2 cellular contexts compared by ENCODE assay signal in the genomic region with DNA sequence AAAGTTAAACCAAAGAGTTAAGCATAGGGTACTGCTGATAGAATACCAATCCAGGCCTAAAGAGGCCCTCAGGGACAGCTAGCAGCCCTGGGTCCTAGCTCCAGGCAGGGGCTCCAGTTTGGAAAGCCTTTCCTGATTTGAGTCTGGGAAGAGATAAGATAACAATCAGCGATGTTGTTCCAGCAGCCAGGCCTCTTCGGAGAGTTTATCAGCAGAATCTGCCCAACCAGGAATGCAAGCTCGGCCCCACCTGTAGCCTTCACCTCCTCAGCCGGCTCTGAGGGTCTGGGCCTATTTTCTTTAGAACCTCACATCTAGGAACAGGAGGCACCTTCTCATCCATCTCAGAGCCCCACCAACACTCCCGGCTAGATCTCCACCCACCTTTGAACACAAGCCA.
A peak's percentile ranks its signal among the peaks of the same experiment; 100 is the strongest.
TF ChIP-seq lines count a peak whose summit lies in the region.

No MANE protein-coding gene starts in this region.

TF ChIP-seq in IMR-90, 13 proteins besides CTCF, POLR2A, EP300 and RAD21:
- TF ChIP-seq RCOR1 (IDR thresholded peaks at IDR 0.05; ENCODE audit: insufficient replicate concordance, low read length) (no peak), MAFK (IDR thresholded peaks at IDR 0.05; ENCODE audit: low read depth, low read length) (no peak), MAZ (IDR thresholded peaks at IDR 0.05; ENCODE audit: borderline replicate concordance, low read depth, low read length) (no peak), FOS (IDR thresholded peaks at IDR 0.05; ENCODE audit: low read depth, low read length) (no peak), SMC3 (IDR thresholded peaks at IDR 0.05; ENCODE audit: low read depth, low read length) (no peak), MXI1 (IDR thresholded peaks at IDR 0.05; ENCODE audit: borderline replicate concordance, low read depth, low read length) (no peak), NFE2L2 (IDR thresholded peaks at IDR 0.05; ENCODE audit: low read depth, low read length) (no peak)
- TF ChIP-seq, protein P1, sequence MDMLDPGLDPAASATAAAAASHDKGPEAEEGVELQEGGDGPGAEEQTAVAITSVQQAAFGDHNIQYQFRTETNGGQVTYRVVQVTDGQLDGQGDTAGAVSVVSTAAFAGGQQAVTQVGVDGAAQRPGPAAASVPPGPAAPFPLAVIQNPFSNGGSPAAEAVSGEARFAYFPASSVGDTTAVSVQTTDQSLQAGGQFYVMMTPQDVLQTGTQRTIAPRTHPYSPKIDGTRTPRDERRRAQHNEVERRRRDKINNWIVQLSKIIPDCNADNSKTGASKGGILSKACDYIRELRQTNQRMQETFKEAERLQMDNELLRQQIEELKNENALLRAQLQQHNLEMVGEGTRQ (IDR thresholded peaks at IDR 0.05; ENCODE audit: low read depth, low read length) = no peak

TF ChIP-seq in endothelial cell of umbilical vein, 7 proteins besides CTCF, POLR2A, EP300 and RAD21:
- TF ChIP-seq JUN (IDR thresholded peaks at IDR 0.05; ENCODE audit: borderline replicate concordance, insufficient read depth, insufficient read length, low read depth) (no peak), GATA2 (IDR thresholded peaks at IDR 0.05; ENCODE audit: insufficient read depth, insufficient read length, low read depth, low read length) (peak; percentile 25), EZH2 (IDR thresholded peaks at IDR 0.05; ENCODE audit: borderline replicate concordance, low read depth, low read length, severe bottlenecking) (no peak)
